ENCODE assay signal across 23 cellular contexts in genomic region chr10:21668831-21669230, GRCh38.
"Had no signal": no experiment of that assay in that cellular context is flagged by ENCODE, and none has a peak within 500 bp of the region (broad histone marks: within the 10 kb centered on the region; RNA-seq: fewer than 3 reads in every experiment).

No MANE protein-coding gene starts in this region.

- DNase-seq: activated B cell treated with CpG ODN at 0.5 μM for 24 hours; activated CD4-positive, alpha-beta T cell treated with anti-CD3 and anti-CD28 coated beads for 36 hours; activated CD4-positive, alpha-beta T cell treated with anti-CD3 and anti-CD28 coated beads, Interleukin-2, amount 50 U/mL, for 48 hours; activated CD8-positive, alpha-beta memory T cell treated with anti-CD3 and anti-CD28 coated beads, Interleukin-2, amount 50 U/mL, for 48 hours; activated naive CD4-positive, alpha-beta T cell treated with Interleukin-2 at 50 U/mL for 16 hours; activated naive CD8-positive, alpha-beta T cell treated with anti-CD3 and anti-CD28 coated beads, Interleukin-2, amount 10 ng/mL, durations not matched to agents 7 days and 5 days; activated T-cell treated with anti-CD3 and anti-CD28 coated beads, Interleukin-2, amount 50 U/mL, for 4 hours; body of pancreas; dorsolateral prefrontal cortex; effector memory CD8-positive, alpha-beta T cell; glutamatergic neuron; kidney glomerular epithelial cell; left ventricle myocardium inferior; naive thymus-derived CD8-positive, alpha-beta T cell; stimulated activated CD4-positive, alpha-beta T cell treated with anti-CD3 and anti-CD28 coated beads, Interleukin-2, amount 100 ng/mL, for 24 hours; stimulated activated naive CD8-positive, alpha-beta T cell treated with anti-CD3 and anti-CD28 coated beads, Interleukin-15, amount 100 ng/mL, for 72 hours; T-helper 17 cell; tibial artery had no signal

- ATAC-seq: activated CD4-positive, alpha-beta T cell treated with anti-CD3 and anti-CD28 coated beads for 36 hours; activated T-cell treated with anti-CD3 and anti-CD28 coated beads, Interleukin-2, amount 50 U/mL, for 4 hours; body of pancreas; effector memory CD8-positive, alpha-beta T cell; naive thymus-derived CD8-positive, alpha-beta T cell; sciatic nerve; stimulated activated effector memory CD8-positive, alpha-beta T cell treated with anti-CD3 and anti-CD28 coated beads, Interleukin-12 subunit alpha, Interleukin-12 subunit beta, amount 100 ng/mL, for 72 hours; stimulated activated naive CD8-positive, alpha-beta T cell treated with anti-CD3 and anti-CD28 coated beads, Interleukin-15, amount 100 ng/mL, for 72 hours; T-helper 17 cell had no signal

- H3K9me3 Mint-ChIP-seq: activated B cell treated with CpG ODN at 0.5 μM for 24 hours; activated naive CD8-positive, alpha-beta T cell treated with anti-CD3 and anti-CD28 coated beads, Interleukin-2, amount 10 ng/mL, durations not matched to agents 7 days and 5 days; activated T-cell treated with anti-CD3 and anti-CD28 coated beads, Interleukin-2, amount 50 U/mL, for 4 hours; effector memory CD8-positive, alpha-beta T cell; naive thymus-derived CD8-positive, alpha-beta T cell; neural progenitor cell; stimulated activated effector memory CD8-positive, alpha-beta T cell treated with anti-CD3 and anti-CD28 coated beads, Interleukin-12 subunit alpha, Interleukin-12 subunit beta, amount 100 ng/mL, for 72 hours; stimulated activated naive CD8-positive, alpha-beta T cell treated with anti-CD3 and anti-CD28 coated beads, Interleukin-15, amount 100 ng/mL, for 72 hours had no signal

- H3K4me3 Mint-ChIP-seq: activated B cell treated with CpG ODN at 0.5 μM for 24 hours; activated CD4-positive, alpha-beta T cell treated with anti-CD3 and anti-CD28 coated beads for 36 hours; activated naive CD8-positive, alpha-beta T cell treated with anti-CD3 and anti-CD28 coated beads, Interleukin-2, amount 10 ng/mL, durations not matched to agents 7 days and 5 days; activated T-cell treated with anti-CD3 and anti-CD28 coated beads, Interleukin-2, amount 50 U/mL, for 4 hours; effector memory CD8-positive, alpha-beta T cell; naive thymus-derived CD8-positive, alpha-beta T cell; neural progenitor cell; stimulated activated effector memory CD8-positive, alpha-beta T cell treated with anti-CD3 and anti-CD28 coated beads, Interleukin-12 subunit alpha, Interleukin-12 subunit beta, amount 100 ng/mL, for 72 hours; stimulated activated naive CD8-positive, alpha-beta T cell treated with anti-CD3 and anti-CD28 coated beads, Interleukin-15, amount 100 ng/mL, for 72 hours; T-helper 17 cell had no signal

- FAIRE-seq: colon had no signal

- H3K4me3 ChIP-seq: body of pancreas, dorsolateral prefrontal cortex, hepatocyte, left ventricle myocardium inferior, neural progenitor cell, tibial artery had no signal

- H3K36me3 ChIP-seq: left ventricle myocardium inferior had no signal

- H3K4me1 Mint-ChIP-seq: stimulated activated naive CD8-positive, alpha-beta T cell treated with anti-CD3 and anti-CD28 coated beads, Interleukin-15, amount 100 ng/mL, for 72 hours had no signal

- H3K27me3 Mint-ChIP-seq: activated B cell treated with CpG ODN at 0.5 μM for 24 hours; activated CD4-positive, alpha-beta T cell treated with anti-CD3 and anti-CD28 coated beads for 36 hours; activated naive CD8-positive, alpha-beta T cell treated with anti-CD3 and anti-CD28 coated beads, Interleukin-2, amount 10 ng/mL, durations not matched to agents 7 days and 5 days; effector memory CD8-positive, alpha-beta T cell; naive thymus-derived CD8-positive, alpha-beta T cell; stimulated activated naive CD8-positive, alpha-beta T cell treated with anti-CD3 and anti-CD28 coated beads, Interleukin-15, amount 100 ng/mL, for 72 hours; T-helper 17 cell had no signal

- H3K27ac ChIP-seq: body of pancreas, dorsolateral prefrontal cortex, hepatocyte, left ventricle myocardium inferior, tibial artery had no signal

- H3K9me3 ChIP-seq: body of pancreas, left ventricle myocardium inferior, tibial artery had no signal

- H3K27me3 ChIP-seq: body of pancreas, dorsolateral prefrontal cortex, hepatocyte, neural progenitor cell, tibial artery had no signal

- H3K27ac Mint-ChIP-seq: activated B cell treated with CpG ODN at 0.5 μM for 24 hours; activated CD4-positive, alpha-beta T cell treated with anti-CD3 and anti-CD28 coated beads for 36 hours; activated naive CD8-positive, alpha-beta T cell treated with anti-CD3 and anti-CD28 coated beads, Interleukin-2, amount 10 ng/mL, durations not matched to agents 7 days and 5 days; effector memory CD8-positive, alpha-beta T cell; neural progenitor cell; stimulated activated effector memory CD8-positive, alpha-beta T cell treated with anti-CD3 and anti-CD28 coated beads, Interleukin-12 subunit alpha, Interleukin-12 subunit beta, amount 100 ng/mL, for 72 hours; stimulated activated naive CD8-positive, alpha-beta T cell treated with anti-CD3 and anti-CD28 coated beads, Interleukin-15, amount 100 ng/mL, for 72 hours; T-helper 17 cell had no signal
